10 cellular contexts compared by ENCODE assay signal in the genomic region with DNA sequence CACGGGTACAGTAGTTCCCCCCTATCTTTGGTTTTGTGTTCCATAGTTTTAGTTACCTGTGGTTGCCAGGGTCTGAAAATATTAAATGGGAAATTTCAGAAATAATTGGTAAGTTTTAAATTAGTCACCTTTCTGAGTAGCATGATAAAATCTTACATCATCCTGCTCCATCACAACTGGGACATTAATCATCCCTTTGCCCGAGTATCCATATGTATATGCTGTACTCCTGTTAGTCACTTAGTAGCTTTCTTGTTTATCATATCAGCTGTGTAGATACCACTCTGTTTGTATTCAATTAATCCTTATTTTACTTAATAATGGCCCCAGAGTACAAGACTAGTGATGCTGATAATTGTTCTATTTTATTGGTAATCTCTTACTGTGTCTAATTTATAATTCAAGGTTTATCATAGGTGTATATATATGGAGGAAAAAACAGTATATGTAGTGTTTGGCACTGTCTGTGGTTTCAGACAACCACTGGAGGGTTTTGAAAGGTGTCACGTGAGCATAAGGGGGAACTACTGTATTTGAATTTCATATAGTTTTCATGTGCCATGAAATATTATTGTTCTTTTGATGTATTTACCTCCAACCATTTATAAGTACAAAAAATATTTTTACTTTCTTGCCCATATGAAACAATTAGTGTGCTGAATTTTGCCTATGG. TPM values are rescaled to one million over a fixed set of nuclear protein-coding genes. Genes with fewer than 3 reads are reported as not detected.
DNase-seq lines count a peak whose midpoint lies in the region; ATAC-seq and TF ChIP-seq lines count a peak whose summit lies in the region.
"Had no signal": no experiment of that assay in that cellular context is flagged by ENCODE, and none has a peak within 500 bp of the region (broad histone marks: within the 10 kb centered on the region; RNA-seq: fewer than 3 reads in every experiment).

No MANE protein-coding gene starts in this region.

- peak; percentile 60 for DNase-seq in AG10803 (ENCODE audit: low read depth)
- DNase-seq in HPDE6-E6E7 (ENCODE audit: extremely low spot score), result peak; percentile 69
- DNase-seq in activated naive CD4-positive, alpha-beta T cell treated with anti-CD3 and anti-CD28 coated beads, Interleukin-2, amount 50 U/mL, for 72 hours (ENCODE audit: low spot score in 2 of 2), result no peak
- peak; percentile 32 for DNase-seq in hepatic stellate cell (ENCODE audit: low spot score)
- no peak for DNase-seq in NCI-H2081 (lab: John Stamatoyannopoulos, UW)
- no peak for DNase-seq in CD1c-positive myeloid dendritic cell (ENCODE audit: extremely low spot score)
- DNase-seq in NCI-H1092 treated with DMSO at 0.1 percent for 48 hours (lab: John Stamatoyannopoulos, UW), result no peak
- no peak for DNase-seq in NCI-H2227 treated with DMSO at 0.1 percent for 48 hours (lab: John Stamatoyannopoulos, UW)
- DNase-seq: activated effector memory CD4-positive, alpha-beta T cell treated with Interleukin-2 at 50 U/mL for 16 hours; NCI-H748 treated with DMSO at 0.1 percent for 48 hours had no signal

- H3K4me3 ChIP-seq in AG10803 (ENCODE audit: low read length), result no peak overlapping the region

- no peak for TF ChIP-seq CTCF in AG10803 (conservative IDR thresholded peaks at IDR 0.05; ENCODE audit: low read length)

- peak; percentile 85 to 95 for ATAC-seq in activated naive CD4-positive, alpha-beta T cell treated with anti-CD3 and anti-CD28 coated beads, Interleukin-2, amount 50 U/mL, for 72 hours

- H3K9me3 Mint-ChIP-seq in activated naive CD4-positive, alpha-beta T cell treated with anti-CD3 and anti-CD28 coated beads, Interleukin-2, amount 50 U/mL, for 72 hours, result peaks cover 0 to 8% of the 10 kb centered on the region in 2 donors

- H3K36me3 Mint-ChIP-seq in activated naive CD4-positive, alpha-beta T cell treated with anti-CD3 and anti-CD28 coated beads, Interleukin-2, amount 50 U/mL, for 72 hours, result peaks cover 0 to 14% of the 10 kb centered on the region in 2 donors

- H3K27ac Mint-ChIP-seq in activated naive CD4-positive, alpha-beta T cell treated with anti-CD3 and anti-CD28 coated beads, Interleukin-2, amount 50 U/mL, for 72 hours, result peak overlapping the region; percentile 41 to 70

RNA-seq across cellular contexts. Expression of gene CTDSPL2, which starts 41.4 kb away (rescaled TPM):
- 100 to 1,000 TPM in 1 of 2 donors, 10 to 100 TPM in 1; 84.9 to 107 TPM for total RNA-seq in activated naive CD4-positive, alpha-beta T cell treated with anti-CD3 and anti-CD28 coated beads, Interleukin-2, amount 50 U/mL, for 72 hours

Comparison
In these comparisons a context has a peak if more than half of its experiments do, and no peak if none do; other contexts are left out.
1. DNase-seq: peak in AG10803 (single experiment), HPDE6-E6E7 (single experiment) and hepatic stellate cell (single experiment); none in activated naive CD4-positive, alpha-beta T cell treated with anti-CD3 and anti-CD28 coated beads, Interleukin-2, amount 50 U/mL, for 72 hours (0 of 2), NCI-H2081 (0 of 2), CD1c-positive myeloid dendritic cell (single experiment), NCI-H1092 treated with DMSO at 0.1 percent for 48 hours (single experiment) and NCI-H2227 treated with DMSO at 0.1 percent for 48 hours (single experiment).